ENCODE assay signal across 8 cellular contexts in the genomic region with DNA sequence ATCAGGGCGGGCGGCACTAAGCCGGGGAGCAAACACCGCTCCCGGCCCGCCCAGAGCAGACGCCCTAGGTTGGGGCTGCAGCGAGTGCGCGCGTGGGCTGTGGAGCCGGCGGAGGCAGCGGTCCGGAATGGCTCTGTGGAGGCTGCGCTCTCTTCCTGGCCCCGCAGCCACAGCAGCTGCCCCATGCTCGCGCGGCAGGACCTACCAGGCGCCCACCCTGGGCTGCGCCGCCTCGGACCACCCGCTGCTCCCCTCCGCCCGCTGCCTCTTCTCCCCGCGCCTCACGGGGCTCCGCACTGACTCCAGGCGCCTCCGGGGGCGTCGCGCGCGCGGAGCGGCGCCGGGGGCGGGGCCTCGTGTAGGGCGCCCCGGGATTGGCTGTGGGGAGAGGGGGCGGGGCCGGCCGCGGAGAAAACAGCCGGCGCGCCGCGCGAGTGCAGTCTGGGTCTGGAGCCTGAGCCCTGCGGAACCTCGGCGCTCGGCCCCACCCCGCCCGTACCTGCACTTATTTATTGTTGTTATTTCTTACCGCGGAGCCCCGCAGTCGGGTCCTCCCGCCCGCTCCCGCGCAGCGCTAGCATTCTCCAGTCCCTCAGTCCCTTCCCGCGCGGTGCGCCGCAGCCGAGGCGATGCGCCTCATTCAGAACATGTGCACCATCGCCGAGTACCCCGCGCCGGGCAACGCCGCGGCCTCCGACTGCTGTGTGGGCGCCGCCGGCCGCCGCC.
A peak's percentile ranks its signal among the peaks of the same experiment; 100 is the strongest.
DNase-seq lines count a peak whose midpoint lies in the region; FAIRE-seq and TF ChIP-seq lines count a peak whose summit lies in the region.

A gene with protein sequence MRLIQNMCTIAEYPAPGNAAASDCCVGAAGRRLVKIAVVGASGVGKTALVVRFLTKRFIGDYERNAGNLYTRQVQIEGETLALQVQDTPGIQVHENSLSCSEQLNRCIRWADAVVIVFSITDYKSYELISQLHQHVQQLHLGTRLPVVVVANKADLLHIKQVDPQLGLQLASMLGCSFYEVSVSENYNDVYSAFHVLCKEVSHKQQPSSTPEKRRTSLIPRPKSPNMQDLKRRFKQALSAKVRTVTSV (plus strand): TSS at position 439 of the 726 bp plus-strand sequence. CDS start 191 bp downstream, at position 630.

- DNase-seq in GM06990 (ENCODE audit: extremely low read depth, insufficient read length) (peak; percentile 85), MV-4-11 (lab: John Stamatoyannopoulos, UW) (peak; percentile 56), hepatic stellate cell (ENCODE audit: low spot score) (peak; percentile 88), urothelium cell line (ENCODE audit: low spot score) (peak; percentile 91)

- POLR2A ChIA-PET in HEK293 (lab: Yijun Ruan, JAX): interaction anchor here (0.8 kb wide), 1 partner anchor 10 kb away, joined by 4 read pairs; no protein-coding TSS in a partner anchor

- TF ChIP-seq CTCF in GM06990 (IDR thresholded peaks at IDR 0.05; ENCODE audit: insufficient read depth, low read length, poor library complexity, severe bottlenecking): no peak
- TF ChIP-seq CTCF in HEK293 (tag by site-specific recombination; IDR thresholded peaks at IDR 0.05): no peak

- H3K9ac ChIP-seq in rectal smooth muscle tissue (ENCODE audit: low read length): no peak within 1 kb of the TSS

- H3K9me3 Mint-ChIP-seq in T-helper 1 cell treated with Interleukin-12 subunit alpha and Interleukin-12 subunit beta and Interleukin-4 antibody, amounts not matched to agents 30 μg/mL and 1 μg/mL, for 36 hours: peaks cover 6% of the 10 kb centered on the region

- H3K36me3 ChIP-seq in GM06990 (ENCODE audit: control insufficient read depth, insufficient read depth, low read length) (no peaks in the 10 kb centered on the region), HEK293 (ENCODE audit: control insufficient read depth in 2 of 2, insufficient read depth in 1 of 2, low read length in 2 of 2) (peaks cover 0 to 29% of the 10 kb centered on the region in 2 experiments; a peak in 1 of 3 replicates), rectal smooth muscle tissue (ENCODE audit: control insufficient read depth, insufficient read depth, low read length) (no peaks in the 10 kb centered on the region)

- CTCF ChIA-PET in HEK293 (lab: Yijun Ruan, JAX): interaction anchor here (1.0 kb wide), 1 partner anchor 121 kb away, joined by 3 read pairs; no protein-coding TSS in a partner anchor

- peak within 1 kb of the TSS; percentile 60; the same call in 1 of the 2 replicates for H3K27ac ChIP-seq in HEK293 (ENCODE audit: extremely low read depth, low read depth, low read length)
- H3K27ac ChIP-seq in angular gyrus (ENCODE audit: low read depth, low read length): peak within 1 kb of the TSS; percentile 84
- H3K27ac ChIP-seq in rectal smooth muscle tissue (ENCODE audit: low read depth, low read length): peak within 1 kb of the TSS; percentile 56

- H3K9me3 ChIP-seq in HEK293 (ENCODE audit: control insufficient read depth, insufficient read depth, low read depth, low read length): no peaks in the 10 kb centered on the region

- H3K4me3 ChIP-seq in GM06990 (replicated peaks; ENCODE audit: low read depth, low read length) (peak within 1 kb of the TSS; percentile 58), HEK293 (ENCODE audit: low read depth, low read length) (peak within 1 kb of the TSS; percentile 62), rectal smooth muscle tissue (ENCODE audit: low read length) (peak within 1 kb of the TSS; percentile 83)

- H3K4me3 Mint-ChIP-seq in T-helper 1 cell treated with Interleukin-12 subunit alpha and Interleukin-12 subunit beta and Interleukin-4 antibody, amounts not matched to agents 30 μg/mL and 1 μg/mL, for 36 hours: peak within 1 kb of the TSS; percentile 68

- H3K36me3 Mint-ChIP-seq in T-helper 1 cell treated with Interleukin-12 subunit alpha and Interleukin-12 subunit beta and Interleukin-4 antibody, amounts not matched to agents 30 μg/mL and 1 μg/mL, for 36 hours (ENCODE audit: low read depth): no peaks in the 10 kb centered on the region

- H3K27ac Mint-ChIP-seq in T-helper 1 cell treated with Interleukin-12 subunit alpha and Interleukin-12 subunit beta and Interleukin-4 antibody, amounts not matched to agents 30 μg/mL and 1 μg/mL, for 36 hours: no peak within 1 kb of the TSS

- FAIRE-seq in urothelium cell line (lab: Jason Lieb, UNC): no peak

- H3K4me1 Mint-ChIP-seq in T-helper 1 cell treated with Interleukin-12 subunit alpha and Interleukin-12 subunit beta and Interleukin-4 antibody, amounts not matched to agents 30 μg/mL and 1 μg/mL, for 36 hours (ENCODE audit: low read depth): peaks cover 10% of the 10 kb centered on the region

- peaks cover 35% of the 10 kb centered on the region for H3K27me3 Mint-ChIP-seq in T-helper 1 cell treated with Interleukin-12 subunit alpha and Interleukin-12 subunit beta and Interleukin-4 antibody, amounts not matched to agents 30 μg/mL and 1 μg/mL, for 36 hours (ENCODE audit: low read depth)

- no peaks in the 10 kb centered on the region; the same call in 1 of the 2 replicates for H3K27me3 ChIP-seq in GM06990 (replicated peaks; ENCODE audit: control insufficient read depth, insufficient read depth, low read length)
- H3K27me3 ChIP-seq in rectal smooth muscle tissue (ENCODE audit: control insufficient read depth, insufficient read depth, low read length): peaks cover 4% of the 10 kb centered on the region

- H3K4me1 ChIP-seq in HEK293 (ENCODE audit: control insufficient read depth, insufficient read depth, low read length) (no peaks in the 10 kb centered on the region), rectal smooth muscle tissue (ENCODE audit: control insufficient read depth, insufficient read depth, low read length) (peaks cover 6% of the 10 kb centered on the region)

TF ChIP-seq in HEK293, 187 proteins besides CTCF, POLR2A, EP300 and RAD21 (continues in another document):
- TF ChIP-seq ZBTB8A (tag by site-specific recombination; IDR thresholded peaks at IDR 0.05) (peak; percentile 65), ZNF580 (tag by site-specific recombination; IDR thresholded peaks at IDR 0.05) (no peak), ZNF155 (tag by site-specific recombination; IDR thresholded peaks at IDR 0.05) (no peak), ZNF600 (tag by site-specific recombination; IDR thresholded peaks at IDR 0.05) (0 out of 2 replicates have a peak, but pooled peaks have one; percentile 49), ZNF354C (tag by site-specific recombination; IDR thresholded peaks at IDR 0.05; ENCODE audit: borderline replicate concordance, low read depth) (no peak), GLIS1 (tag by site-specific recombination; IDR thresholded peaks at IDR 0.05) (peak; percentile 50; the same call in 1 of the 2 replicates), ZNF76 (tag by site-specific recombination; IDR thresholded peaks at IDR 0.05; ENCODE audit: borderline replicate concordance, low read depth) (no peak), REST (tag by site-specific recombination; IDR thresholded peaks at IDR 0.05) (no peak), ZNF776 (tag by site-specific recombination; IDR thresholded peaks at IDR 0.05; ENCODE audit: borderline replicate concordance) (no peak), ZNF302 (tag by site-specific recombination; IDR thresholded peaks at IDR 0.05; ENCODE audit: low read depth) (no peak), ZNF169 (tag by site-specific recombination; IDR thresholded peaks at IDR 0.05) (no peak), ZEB2 (tag by site-specific recombination; IDR thresholded peaks at IDR 0.05) (no peak; the same call in 1 of the 2 replicates)
- TF ChIP-seq, protein P1, sequence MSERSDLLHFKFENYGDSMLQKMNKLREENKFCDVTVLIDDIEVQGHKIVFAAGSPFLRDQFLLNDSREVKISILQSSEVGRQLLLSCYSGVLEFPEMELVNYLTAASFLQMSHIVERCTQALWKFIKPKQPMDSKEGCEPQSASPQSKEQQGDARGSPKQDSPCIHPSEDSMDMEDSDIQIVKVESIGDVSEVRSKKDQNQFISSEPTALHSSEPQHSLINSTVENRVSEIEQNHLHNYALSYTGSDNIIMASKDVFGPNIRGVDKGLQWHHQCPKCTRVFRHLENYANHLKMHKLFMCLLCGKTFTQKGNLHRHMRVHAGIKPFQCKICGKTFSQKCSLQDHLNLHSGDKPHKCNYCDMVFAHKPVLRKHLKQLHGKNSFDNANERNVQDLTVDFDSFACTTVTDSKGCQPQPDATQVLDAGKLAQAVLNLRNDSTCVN (tag by site-specific recombination; optimal IDR thresholded peaks at IDR 0.05): peak; percentile 83

Comparison
In these comparisons a context has a peak if more than half of its experiments do, and no peak if none do; other contexts are left out.
1. Peak in every context shown above with its lines: DNase-seq, H3K4me3 ChIP-seq and H3K27ac ChIP-seq.